In genomic region chr1:109094377-109094803, GRCh38 we compare ENCODE assay signal across 17 cellular contexts. TPM values are rescaled to one million over a fixed set of nuclear protein-coding genes. Genes with fewer than 3 reads are reported as not detected.
DNase-seq lines count a peak whose midpoint lies in the region; ATAC-seq, FAIRE-seq and TF ChIP-seq lines count a peak whose summit lies in the region.
"Had no signal": no experiment of that assay in that cellular context is flagged by ENCODE, and none has a peak within 500 bp of the region (broad histone marks: within the 10 kb centered on the region; RNA-seq: fewer than 3 reads in every experiment).

No MANE protein-coding gene starts in this region.

- DNase-seq in AG04450 (ENCODE audit: low read depth, low spot score): peak; percentile 49
- DNase-seq in H4 (ENCODE audit: low spot score): peak; percentile 81
- no peak for DNase-seq in GM12878 (ENCODE audit: low read depth, low spot score)
- no peak for DNase-seq in mesothelial cell of epicardium (ENCODE audit: low spot score in 2 of 2, unreplicated experiment in 2 of 2)
- DNase-seq in NK-92 (lab: John Stamatoyannopoulos, UW; ENCODE audit: unreplicated experiment): no peak
- no peak for DNase-seq in islet precursor cell
- DNase-seq in CD1c-positive myeloid dendritic cell (ENCODE audit: extremely low spot score): no peak
- DNase-seq: activated gamma-delta T cell treated with Interleukin-2 at 50 U/mL for 16 hours, DND-41, mesendoderm, NCI-H2171 treated with DMSO at 0.1 percent for 48 hours, SK-N-SH had no signal

- no peak overlapping the region for H3K4me2 ChIP-seq in GM12878 (ENCODE audit: control insufficient read depth, insufficient read depth)
- H3K4me2 ChIP-seq: SK-N-SH had no signal

- peaks cover 9% of the 10 kb centered on the region for H3K4me1 ChIP-seq in GM12878 (ENCODE audit: control insufficient read depth, insufficient read depth, low read length)

- peak overlapping the region; percentile 55 for H3K27ac ChIP-seq in AG04450 (ENCODE audit: low read depth, low read length)
- H3K27ac ChIP-seq in GM12878 (ENCODE audit: control insufficient read depth, insufficient read depth): no peak overlapping the region
- H3K27ac ChIP-seq: epithelial cell of prostate, thoracic aorta had no signal

- no peaks in the 10 kb centered on the region for H3K9me3 Mint-ChIP-seq in mesothelial cell of epicardium

- H3K9me3 ChIP-seq in AG04450 (ENCODE audit: control insufficient read depth, insufficient read depth, low read length): peaks cover 9% of the 10 kb centered on the region; the same call in 1 of the 2 replicates
- H3K9me3 ChIP-seq in GM12878 (replicated peaks; ENCODE audit: control insufficient read depth, insufficient read depth, low read length): no peaks in the 10 kb centered on the region
- H3K9me3 ChIP-seq: SK-N-SH, thoracic aorta had no signal

- intact Hi-C loops in GM12878 (cut with micrococcal nuclease; ENCODE audit: unreplicated experiment): no loop called here

- in situ Hi-C loops in GM12878 (cut with MboI): no loop called here

- no peaks in the 10 kb centered on the region for H3K27me3 ChIP-seq in AG04450 (ENCODE audit: control insufficient read depth, insufficient read depth, low read length)
- no peaks in the 10 kb centered on the region for H3K27me3 ChIP-seq in GM12878 (replicated peaks in 1 of 2; ENCODE audit: control insufficient read depth in 2 of 2, insufficient read depth in 2 of 2, low read length in 1 of 2)

- no peak overlapping the region for H3K4me3 Mint-ChIP-seq in mesothelial cell of epicardium
- H3K4me3 Mint-ChIP-seq: B cell had no signal

- no peak for TF ChIP-seq EP300 in GM12878 (IDR thresholded peaks at IDR 0.05; ENCODE audit: borderline replicate concordance in 1 of 2, control insufficient read depth in 1 of 2, low read depth in 2 of 2, low read length in 2 of 2)

- SMC1A ChIA-PET in GM12878 (lab: Charles Lee; ENCODE audit: uncharacterized antibody, unreplicated experiment): no interaction called here

- TF ChIP-seq CTCF in AG04450 (IDR thresholded peaks at IDR 0.05; ENCODE audit: low read depth, low read length) (no peak), GM12878 (IDR thresholded peaks at IDR 0.05 in 2 of 3, conservative IDR thresholded peaks at IDR 0.05 in 1 of 3; ENCODE audit: control insufficient read depth in 2 of 3, extremely low read depth in 1 of 3, insufficient read depth in 1 of 3, low read depth in 3 of 3, low read length in 3 of 3) (no peak), mesothelial cell of epicardium (IDR thresholded peaks at IDR 0.05; ENCODE audit: unreplicated experiment) (no peak)

- H2AFZ ChIP-seq in GM12878 (ENCODE audit: control insufficient read depth, low read depth, low read length): no peak overlapping the region

- peaks cover 0 to 9% of the 10 kb centered on the region in 2 experiments; a peak in 3 of 4 replicates for H3K36me3 ChIP-seq in GM12878 (ENCODE audit: control insufficient read depth in 2 of 2, insufficient read depth in 2 of 2, low read length in 1 of 2)

- peaks cover 29% of the 10 kb centered on the region for H3K79me2 ChIP-seq in GM12878 (ENCODE audit: control insufficient read depth, insufficient read depth, low read length)

- no peak for TF ChIP-seq RAD21 in GM12878 (IDR thresholded peaks at IDR 0.05; ENCODE audit: insufficient read depth, low read depth, low read length)

- H3K4me1 Mint-ChIP-seq in mesothelial cell of epicardium: peaks cover 25% of the 10 kb centered on the region

- no peak overlapping the region; the same call in 1 of the 2 replicates for H3K4me3 ChIP-seq in AG04450 (ENCODE audit: low read depth, low read length)
- H3K4me3 ChIP-seq in GM12878: no peak overlapping the region
- H3K4me3 ChIP-seq: thoracic aorta had no signal

- WGBS in GM12878 (ENCODE audit: insufficient coverage, insufficient replicate concordance, low lambda C conversion rate, missing lambda C conversion rate): 96% methylated on average over 7 of the region's 7 CpGs

- BruUV-seq in GM12878 (replicated peaks; lab: Mats Ljungman, UMichigan): TSS peak; percentile 24

- ATAC-seq in GM12878 (no peak), GM21447 (IDR thresholded peaks at IDR 0.05; ENCODE audit: unreplicated experiment) (no peak)

- TF ChIP-seq POLR2A in GM12878 (IDR thresholded peaks at IDR 0.05; ENCODE audit: low read depth, low read length): no peak

- no peak for FAIRE-seq in GM12878 (lab: Jason Lieb, UNC)
- FAIRE-seq: GM12891 had no signal

- H3K27me3 Mint-ChIP-seq in mesothelial cell of epicardium (ENCODE audit: low read depth): no peaks in the 10 kb centered on the region
- H3K27me3 Mint-ChIP-seq: B cell had no signal

- H3K27ac Mint-ChIP-seq in mesothelial cell of epicardium: peak overlapping the region; percentile 30
- H3K27ac Mint-ChIP-seq: B cell had no signal

- CTCF ChIA-PET in AG04450 (lab: Charles Lee) (interaction anchor here (1.0 to 1.3 kb wide), 3 partner anchors 16 to 19 kb away, joined by 3 to 6 read pairs (median 6); a partner anchor contains a TSS), GM12878 (lab: Yijun Ruan, JAX) (interaction anchor here (1.7 kb wide), 1 partner anchor 10 kb away, joined by 4 read pairs; no protein-coding TSS in a partner anchor)

- RAD21 ChIA-PET in GM12878 (lab: Charles Lee; ENCODE audit: unreplicated experiment): no interaction called here

- no peak overlapping the region for H3K9ac ChIP-seq in GM12878 (ENCODE audit: control insufficient read depth, insufficient read depth, low read length)
- H3K9ac ChIP-seq: SK-N-SH had no signal

- POLR2A ChIA-PET in AG04450 (lab: Yijun Ruan, JAX): no interaction called here
- POLR2A ChIA-PET in GM12878 (lab: Charles Lee): no interaction called here

- H4K20me1 ChIP-seq in GM12878 (ENCODE audit: control insufficient read depth, insufficient read depth): no peaks in the 10 kb centered on the region

- peaks cover 13% of the 10 kb centered on the region for H3K36me3 Mint-ChIP-seq in mesothelial cell of epicardium

RNA-seq across cellular contexts. Expression of gene TMEM167B, which starts 3.8 kb away (rescaled TPM):
- polyA plus RNA-seq in AG04450 (2011; rRNA removed) (38.8 and 39.0 TPM in 2 replicates), GM12878 (2011; rRNA removed) (20.9 and 21.6 TPM in 2 replicates), GM12878 (2014; fragmentation: Illumina TruSeq; extraction: Trizol) (24.5 and 26.9 TPM in 2 replicates), GM12878 (2014; fragmentation: Nextera tagmentation; extraction: Ambion mirVana) (10 to 100 TPM; 15.6 to 24.8 TPM), GM12878 (2014; rRNA removed) (17.0 and 17.6 TPM in 2 replicates), GM12878 (2016; fragmentation: Nextera tagmentation; extraction: Ambion mirVana) (10 to 100 TPM; 17.2 to 17.7 TPM)
- 16.9 and 20.0 TPM in 2 replicates for polyA minus RNA-seq in AG04450 (2011; rRNA and poly(A)+ RNA removed)
- 22.3 and 27.2 TPM in 2 replicates for total RNA-seq in H4 (2014; rRNA removed; shearing (Covaris generic))
- 13.5 and 15.1 TPM in 2 replicates for total RNA-seq in GM12878 (2013; cell fraction: nucleolus; rRNA removed)
- total RNA-seq in GM12878 (2014; rRNA removed) (20.6 and 23.7 TPM in 2 replicates), GM12878 (2014; rRNA removed; fragmentation: Illumina TruSeq; extraction: Trizol) (21.8 and 22.5 TPM in 2 replicates), GM12878 (2021) (26.1 and 27.1 TPM in 2 replicates), mesothelial cell of epicardium (33.5 to 36.1 TPM (median 35.0 TPM) in 3 replicates)
- 20.2 TPM for polyA plus RNA-seq in GM12878 (2011; ENCODE audit: low read depth)
- polyA plus RNA-seq in GM12878 (2011; cell fraction: cytosol; rRNA removed): 13.0 and 14.3 TPM in 2 replicates
- polyA plus RNA-seq in GM12878 (2011; cell fraction: nucleus; rRNA removed): 8.7 and 10.9 TPM in 2 replicates
- polyA plus RNA-seq in GM12878 (2012): 26.1 and 28.5 TPM in 2 replicates
- polyA minus RNA-seq in GM12878 (2011; rRNA and poly(A)+ RNA removed): 10.5 and 10.6 TPM in 2 replicates
- 6.4 and 6.9 TPM in 2 replicates for polyA minus RNA-seq in GM12878 (2011; cell fraction: cytosol; rRNA and poly(A)+ RNA removed)
- 4.8 and 5.5 TPM in 2 replicates for polyA minus RNA-seq in GM12878 (2011; cell fraction: nucleus; rRNA and poly(A)+ RNA removed)

RNA-seq across cellular contexts. Expression of gene TAF13, which starts 18.6 kb away (rescaled TPM):
- polyA plus RNA-seq in AG04450 (2011; rRNA removed): 61.8 and 81.9 TPM in 2 replicates
- 21.5 and 42.1 TPM in 2 replicates for polyA minus RNA-seq in AG04450 (2011; rRNA and poly(A)+ RNA removed)
- 49.6 and 60.2 TPM in 2 replicates for total RNA-seq in H4 (2014; rRNA removed; shearing (Covaris generic))
- 4.6 and 5.3 TPM in 2 replicates for total RNA-seq in GM12878 (2013; cell fraction: nucleolus; rRNA removed)
- total RNA-seq in GM12878 (2014; rRNA removed): 15.5 and 18.2 TPM in 2 replicates
- total RNA-seq in GM12878 (2014; rRNA removed; fragmentation: Illumina TruSeq; extraction: Trizol): 29.7 and 30.4 TPM in 2 replicates
- total RNA-seq in GM12878 (2021): 16.2 and 17.5 TPM in 2 replicates
- 18.5 TPM for polyA plus RNA-seq in GM12878 (2011; ENCODE audit: low read depth)
- polyA plus RNA-seq in GM12878 (2011; rRNA removed): 26.3 and 43.2 TPM in 2 replicates
- polyA plus RNA-seq in GM12878 (2011; cell fraction: cytosol; rRNA removed): 4.2 and 4.4 TPM in 2 replicates
- 1.4 and 3.1 TPM in 2 replicates for polyA plus RNA-seq in GM12878 (2011; cell fraction: nucleus; rRNA removed)
- 18.2 and 34.8 TPM in 2 replicates for polyA plus RNA-seq in GM12878 (2012)
- 30.6 and 42.8 TPM in 2 replicates for polyA plus RNA-seq in GM12878 (2014; fragmentation: Illumina TruSeq; extraction: Trizol)
- polyA plus RNA-seq in GM12878 (2014; fragmentation: Nextera tagmentation; extraction: Ambion mirVana): 10 to 100 TPM in 1 of 2 experiments, 1 to 10 TPM in 1; 8.1 to 14.9 TPM
- polyA plus RNA-seq in GM12878 (2014; rRNA removed): 13.8 and 18.6 TPM in 2 replicates
- 10 to 100 TPM; 17.3 to 19.8 TPM for polyA plus RNA-seq in GM12878 (2016; fragmentation: Nextera tagmentation; extraction: Ambion mirVana)
- 5.9 and 12.3 TPM in 2 replicates for polyA minus RNA-seq in GM12878 (2011; rRNA and poly(A)+ RNA removed)
- polyA minus RNA-seq in GM12878 (2011; cell fraction: cytosol; rRNA and poly(A)+ RNA removed): 6.3 and 12.3 TPM in 2 replicates
- polyA minus RNA-seq in GM12878 (2011; cell fraction: nucleus; rRNA and poly(A)+ RNA removed): 1.7 and 1.8 TPM in 2 replicates
- 27.0 to 30.0 TPM (median 27.2 TPM) in 3 replicates for total RNA-seq in mesothelial cell of epicardium

RNA-seq across cellular contexts. Expression of gene ELAPOR1, which starts 19.5 kb away (rescaled TPM):
- polyA plus RNA-seq in AG04450 (2011; rRNA removed) (0.88 and 0.94 TPM in 2 replicates), GM12878 (2011; rRNA removed) (1.2 and 2.1 TPM in 2 replicates), GM12878 (2014; fragmentation: Illumina TruSeq; extraction: Trizol) (0.07 and 0.10 TPM in 2 replicates), GM12878 (2014; fragmentation: Nextera tagmentation; extraction: Ambion mirVana) (under 1 TPM; 0.04 to 0.24 TPM), GM12878 (2014; rRNA removed) (0.05 and 0.06 TPM in 2 replicates), GM12878 (2016; fragmentation: Nextera tagmentation; extraction: Ambion mirVana) (under 1 TPM in 1 of 2 experiments, not detected in 1; 0.47 TPM)
- polyA minus RNA-seq in AG04450 (2011; rRNA and poly(A)+ RNA removed): 1.2 and 1.3 TPM in 2 replicates
- total RNA-seq in H4 (2014; rRNA removed; shearing (Covaris generic)): 1.1 TPM in 2 replicates
- total RNA-seq in GM12878 (2013; cell fraction: nucleolus; rRNA removed): 0.56 and 1.3 TPM in 2 replicates
- total RNA-seq in GM12878 (2014; rRNA removed) (0.05 TPM in 1 of 2 replicates, not detected in the other), GM12878 (2014; rRNA removed; fragmentation: Illumina TruSeq; extraction: Trizol) (0.05 and 0.18 TPM in 2 replicates), GM12878 (2021) (0.21 TPM in 1 of 2 replicates, not detected in the other), mesothelial cell of epicardium (0.34 to 0.86 TPM (median 0.80 TPM) in 3 replicates)
- polyA plus RNA-seq in GM12878 (2011; ENCODE audit: low read depth): not detected
- 2.2 and 2.8 TPM in 2 replicates for polyA plus RNA-seq in GM12878 (2011; cell fraction: cytosol; rRNA removed)
- 4.0 and 5.8 TPM in 2 replicates for polyA plus RNA-seq in GM12878 (2011; cell fraction: nucleus; rRNA removed)
- 0.08 TPM in 1 of 2 replicates, not detected in the other for polyA plus RNA-seq in GM12878 (2012)
- 2.7 and 3.7 TPM in 2 replicates for polyA minus RNA-seq in GM12878 (2011; rRNA and poly(A)+ RNA removed)
- 1.0 and 1.7 TPM in 2 replicates for polyA minus RNA-seq in GM12878 (2011; cell fraction: cytosol; rRNA and poly(A)+ RNA removed)
- 1.1 and 1.3 TPM in 2 replicates for polyA minus RNA-seq in GM12878 (2011; cell fraction: nucleus; rRNA and poly(A)+ RNA removed)

RNA-seq across cellular contexts. Expression of gene WDR47, which starts 52.5 kb away (rescaled TPM):
- 14.6 and 23.1 TPM in 2 replicates for polyA plus RNA-seq in AG04450 (2011; rRNA removed)
- 10.8 and 19.0 TPM in 2 replicates for polyA minus RNA-seq in AG04450 (2011; rRNA and poly(A)+ RNA removed)
- total RNA-seq in H4 (2014; rRNA removed; shearing (Covaris generic)): 4.7 and 6.1 TPM in 2 replicates
- 14.5 and 14.9 TPM in 2 replicates for total RNA-seq in GM12878 (2013; cell fraction: nucleolus; rRNA removed)
- 5.3 and 6.0 TPM in 2 replicates for total RNA-seq in GM12878 (2014; rRNA removed)
- 5.9 TPM in 2 replicates for total RNA-seq in GM12878 (2014; rRNA removed; fragmentation: Illumina TruSeq; extraction: Trizol)
- total RNA-seq in GM12878 (2021): 8.3 TPM in 2 replicates
- polyA plus RNA-seq in GM12878 (2011; ENCODE audit: low read depth): 2.0 TPM
- polyA plus RNA-seq in GM12878 (2011; rRNA removed): 9.7 and 12.7 TPM in 2 replicates
- 3.9 and 4.4 TPM in 2 replicates for polyA plus RNA-seq in GM12878 (2011; cell fraction: cytosol; rRNA removed)
- 5.6 and 6.5 TPM in 2 replicates for polyA plus RNA-seq in GM12878 (2011; cell fraction: nucleus; rRNA removed)
- polyA plus RNA-seq in GM12878 (2012): 2.3 and 2.9 TPM in 2 replicates
- polyA plus RNA-seq in GM12878 (2014; fragmentation: Illumina TruSeq; extraction: Trizol): 5.8 and 6.8 TPM in 2 replicates
- polyA plus RNA-seq in GM12878 (2014; fragmentation: Nextera tagmentation; extraction: Ambion mirVana): 1 to 10 TPM; 2.4 TPM
- 3.7 and 4.5 TPM in 2 replicates for polyA plus RNA-seq in GM12878 (2014; rRNA removed)
- 1 to 10 TPM; 7.1 to 9.1 TPM for polyA plus RNA-seq in GM12878 (2016; fragmentation: Nextera tagmentation; extraction: Ambion mirVana)
- polyA minus RNA-seq in GM12878 (2011; rRNA and poly(A)+ RNA removed): 9.4 and 12.0 TPM in 2 replicates
- polyA minus RNA-seq in GM12878 (2011; cell fraction: cytosol; rRNA and poly(A)+ RNA removed): 2.7 and 3.5 TPM in 2 replicates
- polyA minus RNA-seq in GM12878 (2011; cell fraction: nucleus; rRNA and poly(A)+ RNA removed): 3.9 and 5.9 TPM in 2 replicates
- 11.3 to 12.6 TPM (median 11.3 TPM) in 3 replicates for total RNA-seq in mesothelial cell of epicardium

Comparison
In these comparisons a context has a peak if more than half of its experiments do, and no peak if none do; other contexts are left out.
1. DNase-seq: peak in AG04450 (single experiment) and H4 (single experiment); none in GM12878 (single experiment), mesothelial cell of epicardium (0 of 2), NK-92 (single experiment), islet precursor cell (single experiment) and CD1c-positive myeloid dendritic cell (single experiment).